ENCODE assay signal across 1 cellular context in genomic region chr19:17334414-17335409, GRCh38.
TF ChIP-seq lines count a peak whose summit lies in the region.

ANO8 (minus strand) TSS chr19:17334855; CDS start chr19:17334670, 185 bp downstream.

TF ChIP-seq in H1, 55 proteins besides CTCF, POLR2A, EP300 and RAD21:
- TF ChIP-seq GABPA (IDR thresholded peaks at IDR 0.05; ENCODE audit: borderline replicate concordance, insufficient read depth, low read length) (no peak), PHF8 (conservative IDR thresholded peaks at IDR 0.05; ENCODE audit: low read depth, low read length) (peak; percentile 65; the same call in 1 of the 2 replicates), SP1 (IDR thresholded peaks at IDR 0.05; ENCODE audit: low read depth, low read length) (peak; percentile 73), GTF2F1 (IDR thresholded peaks at IDR 0.05; ENCODE audit: borderline replicate concordance, low read depth, low read length) (peak; percentile 66; the same call in 1 of the 2 replicates), TEAD4 (IDR thresholded peaks at IDR 0.05; ENCODE audit: low read depth, low read length) (peak; percentile 17; the same call in 1 of the 2 replicates), RNF2 (IDR thresholded peaks at IDR 0.05; ENCODE audit: borderline replicate concordance, low read depth, low read length, missing control alignments, poor library complexity, severe bottlenecking) (no peak), EGR1 (IDR thresholded peaks at IDR 0.05; ENCODE audit: borderline replicate concordance, low read depth, low read length) (no peak), EZH2 (IDR thresholded peaks at IDR 0.05; ENCODE audit: low read depth, low read length, severe bottlenecking) (no peak), ATF3 (IDR thresholded peaks at IDR 0.05; ENCODE audit: insufficient read depth, low read depth, low read length) (no peak), JUND (IDR thresholded peaks at IDR 0.05; ENCODE audit: low read length) (peak; percentile 50; the same call in 1 of the 2 replicates), MAX (IDR thresholded peaks at IDR 0.05) (peak; percentile 62), ASH2L (IDR thresholded peaks at IDR 0.05; ENCODE audit: low read length) (peak; percentile 79), SIRT6 (IDR thresholded peaks at IDR 0.05; ENCODE audit: low read length) (no peak), CHD2 (IDR thresholded peaks at IDR 0.05; ENCODE audit: low read length) (peak; percentile 58; the same call in 1 of the 2 replicates), CREB1 (IDR thresholded peaks at IDR 0.05) (peak; percentile 89), TBP (IDR thresholded peaks at IDR 0.05; ENCODE audit: low read depth, low read length) (peak; percentile 33; the same call in 1 of the 2 replicates), SRF (IDR thresholded peaks at IDR 0.05; ENCODE audit: low read depth, low read length) (no peak), YY1 (IDR thresholded peaks at IDR 0.05; ENCODE audit: low read depth, low read length) (0 out of 2 replicates have a peak, but pooled peaks have one; percentile 19), SIN3A (conservative IDR thresholded peaks at IDR 0.05 in 1 of 2, IDR thresholded peaks at IDR 0.05 in 1 of 2; ENCODE audit: low read depth in 1 of 2, low read length in 2 of 2) (peak in 1 of 2 experiments; percentile 94; a peak in 1 of 4 replicates), SUZ12 (IDR thresholded peaks at IDR 0.05; ENCODE audit: low read length) (no peak), NRF1 (IDR thresholded peaks at IDR 0.05; ENCODE audit: low read depth, low read length) (no peak), KDM4A (IDR thresholded peaks at IDR 0.05; ENCODE audit: low read depth, low read length, severe bottlenecking) (peak; percentile 95), POU5F1 (IDR thresholded peaks at IDR 0.05; ENCODE audit: low read depth, low read length) (no peak), SP2 (IDR thresholded peaks at IDR 0.05; ENCODE audit: low read length) (no peak), USF2 (IDR thresholded peaks at IDR 0.05; ENCODE audit: low read length) (no peak), JUN (IDR thresholded peaks at IDR 0.05; ENCODE audit: low read depth, low read length) (no peak), POLR2AphosphoS5 (IDR thresholded peaks at IDR 0.05; ENCODE audit: low read depth, low read length) (peak; percentile 26; the same call in 1 of the 2 replicates), CBX8 (IDR thresholded peaks at IDR 0.05; ENCODE audit: borderline replicate concordance, low read depth, low read length) (no peak), HDAC6 (IDR thresholded peaks at IDR 0.05; ENCODE audit: low read depth, low read length) (no peak), KDM5A (IDR thresholded peaks at IDR 0.05; ENCODE audit: low read length) (no peak), RBBP5 (IDR thresholded peaks at IDR 0.05; ENCODE audit: borderline replicate concordance, low read depth, low read length) (peak; percentile 51; the same call in 1 of the 2 replicates), BRCA1 (IDR thresholded peaks at IDR 0.05; ENCODE audit: low read depth, low read length) (no peak), FOSL1 (IDR thresholded peaks at IDR 0.05; ENCODE audit: insufficient read depth, low read depth, low read length) (no peak), TAF1 (IDR thresholded peaks at IDR 0.05; ENCODE audit: low read depth, low read length) (peak; percentile 66)
